16 cellular contexts compared by ENCODE assay signal in genomic region chr17:4974064-4974670, GRCh38. TPM values are rescaled to one million over a fixed set of nuclear protein-coding genes. Genes with fewer than 3 reads are reported as not detected.
DNase-seq lines count a peak whose midpoint lies in the region; ATAC-seq and TF ChIP-seq lines count a peak whose summit lies in the region.
"Had no signal": no experiment of that assay in that cellular context is flagged by ENCODE, and none has a peak within 500 bp of the region (broad histone marks: within the 10 kb centered on the region; RNA-seq: fewer than 3 reads in every experiment).

No MANE protein-coding gene starts in this region.

- H3K27ac ChIP-seq in esophagus muscularis mucosa (replicated peaks in 1 of 4) (peak overlapping the region; percentile 8 to 97 (median 44)), neutrophil (peak overlapping the region; percentile 81)
- H3K27ac ChIP-seq: PC-9 had no signal

- WGBS in esophagus muscularis mucosa: 78% methylated on average over 8 of the region's 9 CpGs

- H3K27ac Mint-ChIP-seq in CD14-positive monocyte: peak overlapping the region; percentile 68 to 90 (median 82)
- H3K27ac Mint-ChIP-seq in activated CD8-positive, alpha-beta T cell treated with anti-CD3 and anti-CD28 coated beads for 36 hours: peak overlapping the region; percentile 48
- H3K27ac Mint-ChIP-seq: activated CD4-positive, alpha-beta T cell treated with anti-CD3 and anti-CD28 coated beads, Interleukin-2, amount 10 ng/mL, durations not matched to agents 7 days and 5 days had no signal

- H3K36me3 ChIP-seq in esophagus muscularis mucosa (peaks cover 62 to 92% (median 83%) of the 10 kb centered on the region in 4 donors), neutrophil (peaks cover 82% of the 10 kb centered on the region)

- H3K4me3 ChIP-seq in esophagus muscularis mucosa (no peak overlapping the region), neutrophil (ENCODE audit: low read depth in 1 of 2, low read length in 1 of 2) (peak overlapping the region in 1 of 2 experiments; percentile 47)
- H3K4me3 ChIP-seq: PC-9 had no signal

- no peaks in the 10 kb centered on the region for H3K9me3 Mint-ChIP-seq in CD14-positive monocyte
- no peaks in the 10 kb centered on the region for H3K9me3 Mint-ChIP-seq in activated CD8-positive, alpha-beta T cell treated with anti-CD3 and anti-CD28 coated beads for 36 hours
- H3K9me3 Mint-ChIP-seq: activated CD4-positive, alpha-beta T cell treated with anti-CD3 and anti-CD28 coated beads, Interleukin-2, amount 10 ng/mL, durations not matched to agents 7 days and 5 days; memory B cell; natural killer cell treated with Interleukin-12 subunit alpha and Interleukin-12 subunit beta and Interleukin-15 and Interleukin-18, amount 100 ng/mL, for 72 hours had no signal

- H3K27me3 Mint-ChIP-seq in CD14-positive monocyte (ENCODE audit: low read depth in 3 of 3): peaks cover 0 to 2% (median 2%) of the 10 kb centered on the region in 3 donors
- H3K27me3 Mint-ChIP-seq in activated CD8-positive, alpha-beta T cell treated with anti-CD3 and anti-CD28 coated beads for 36 hours: no peaks in the 10 kb centered on the region
- H3K27me3 Mint-ChIP-seq: activated CD4-positive, alpha-beta T cell treated with anti-CD3 and anti-CD28 coated beads, Interleukin-2, amount 10 ng/mL, durations not matched to agents 7 days and 5 days; memory B cell; natural killer cell treated with Interleukin-12 subunit alpha and Interleukin-12 subunit beta and Interleukin-15 and Interleukin-18, amount 100 ng/mL, for 72 hours had no signal

- H3K4me1 ChIP-seq in esophagus muscularis mucosa: peaks cover 18 to 28% (median 22%) of the 10 kb centered on the region in 4 donors
- peaks cover 40 to 43% of the 10 kb centered on the region in 2 experiments for H3K4me1 ChIP-seq in neutrophil (ENCODE audit: control insufficient read depth in 1 of 2, insufficient read depth in 1 of 2, low read depth in 1 of 2, low read length in 1 of 2)

- H3K27me3 ChIP-seq in esophagus muscularis mucosa (no peaks in the 10 kb centered on the region), neutrophil (no peaks in the 10 kb centered on the region)

- POLR2A ChIA-PET in activated CD8-positive, alpha-beta T cell treated with anti-CD3 and anti-CD28 coated beads for 36 hours (lab: Charles Lee): interaction anchor here (0.8 to 15.1 kb wide), 4 partner anchors 8 to 26 kb away, joined by 4 to 627 read pairs (median 8); partner anchors contain the start of genes CAMTA2, ENO3, PFN1 and RNF167

- TF ChIP-seq CTCF in CD14-positive monocyte (IDR thresholded peaks at IDR 0.05) (no peak), esophagus muscularis mucosa (IDR thresholded peaks at IDR 0.05) (no peak), neutrophil (IDR thresholded peaks at IDR 0.05) (no peak)
- TF ChIP-seq CTCF in activated CD8-positive, alpha-beta T cell treated with anti-CD3 and anti-CD28 coated beads for 36 hours (IDR thresholded peaks at IDR 0.05): no peak

- peak overlapping the region in 1 of 2 donors; percentile 58 for H3K4me3 Mint-ChIP-seq in CD14-positive monocyte
- no peak overlapping the region for H3K4me3 Mint-ChIP-seq in activated CD8-positive, alpha-beta T cell treated with anti-CD3 and anti-CD28 coated beads for 36 hours
- H3K4me3 Mint-ChIP-seq: activated CD4-positive, alpha-beta T cell treated with anti-CD3 and anti-CD28 coated beads, Interleukin-2, amount 10 ng/mL, durations not matched to agents 7 days and 5 days; memory B cell; natural killer cell treated with Interleukin-12 subunit alpha and Interleukin-12 subunit beta and Interleukin-15 and Interleukin-18, amount 100 ng/mL, for 72 hours had no signal

- TF ChIP-seq POLR2A in esophagus muscularis mucosa (IDR thresholded peaks at IDR 0.05; ENCODE audit: low read depth): no peak

- no peaks in the 10 kb centered on the region for H3K9me3 ChIP-seq in esophagus muscularis mucosa
- H3K9me3 ChIP-seq in neutrophil: no peaks in the 10 kb centered on the region
- H3K9me3 ChIP-seq: SK-N-SH had no signal

- intact Hi-C loops in CD14-positive monocyte (cut with micrococcal nuclease): no loop called here
- intact Hi-C loops in activated CD8-positive, alpha-beta T cell treated with anti-CD3 and anti-CD28 coated beads for 36 hours (cut with micrococcal nuclease): no loop called here
- intact Hi-C loops in esophagus muscularis mucosa (cut with DNase I): no loop called here

- no peak for DNase-seq in CD14-positive monocyte (ENCODE audit: low spot score)
- no peak for DNase-seq in activated CD8-positive, alpha-beta T cell treated with anti-CD3 and anti-CD28 coated beads for 36 hours
- no peak for DNase-seq in esophagus muscularis mucosa (ENCODE audit: extremely low spot score)
- DNase-seq in pons (ENCODE audit: low spot score): no peak
- DNase-seq in NCI-H2107 treated with DMSO at 0.1 percent for 48 hours (lab: John Stamatoyannopoulos, UW; ENCODE audit: unreplicated experiment): no peak
- DNase-seq in nucleus accumbens (lab: John Stamatoyannopoulos, UW): no peak
- DNase-seq in SW480 (ENCODE audit: low spot score): no peak
- DNase-seq: activated CD4-positive, alpha-beta T cell treated with anti-CD3 and anti-CD28 coated beads, Interleukin-2, amount 10 ng/mL, durations not matched to agents 7 days and 5 days; activated T-cell treated with anti-CD3 and anti-CD28 coated beads, Interleukin-2, amount 50 U/mL, for 48 hours; NCI-H1436 treated with DMSO at 0.1 percent for 48 hours; NCI-H774; PC-9; SK-N-SH had no signal

- CTCF ChIA-PET in activated CD8-positive, alpha-beta T cell treated with anti-CD3 and anti-CD28 coated beads for 36 hours (lab: Charles Lee): interaction anchor here (1.3 kb wide), 2 partner anchors 34 to 88 kb away, joined by 3 to 4 read pairs; no protein-coding TSS in a partner anchor

- no peak for TF ChIP-seq EP300 in esophagus muscularis mucosa (IDR thresholded peaks at IDR 0.05)

- H3K36me3 Mint-ChIP-seq in CD14-positive monocyte: peaks cover 80 to 97% of the 10 kb centered on the region in 2 donors
- peaks cover 47% of the 10 kb centered on the region for H3K36me3 Mint-ChIP-seq in activated CD8-positive, alpha-beta T cell treated with anti-CD3 and anti-CD28 coated beads for 36 hours (ENCODE audit: low read depth)

- ATAC-seq in activated CD8-positive, alpha-beta T cell treated with anti-CD3 and anti-CD28 coated beads for 36 hours: no peak
- ATAC-seq: natural killer cell treated with Interleukin-12 subunit alpha and Interleukin-12 subunit beta and Interleukin-15 and Interleukin-18, amount 100 ng/mL, for 72 hours had no signal

- H3K4me1 Mint-ChIP-seq in CD14-positive monocyte: peaks cover 61% of the 10 kb centered on the region
- H3K4me1 Mint-ChIP-seq in activated CD8-positive, alpha-beta T cell treated with anti-CD3 and anti-CD28 coated beads for 36 hours (ENCODE audit: low read depth): peaks cover 21% of the 10 kb centered on the region

RNA-seq across cellular contexts. Expression of gene SPAG7, which starts 6.5 kb away (rescaled TPM):
- 10 to 100 TPM; 85.1 to 96.7 TPM for polyA plus RNA-seq in CD14-positive monocyte
- total RNA-seq in activated CD8-positive, alpha-beta T cell treated with anti-CD3 and anti-CD28 coated beads for 36 hours: 10 to 100 TPM; 62.7 to 62.9 TPM
- total RNA-seq in esophagus muscularis mucosa: 10 to 100 TPM; 45.5 to 74.7 (median 63.6) TPM

RNA-seq across cellular contexts. Expression of gene CAMTA2, which starts 13.3 kb away (rescaled TPM):
- 1 to 10 TPM; 7.1 to 7.6 TPM for polyA plus RNA-seq in CD14-positive monocyte
- total RNA-seq in activated CD8-positive, alpha-beta T cell treated with anti-CD3 and anti-CD28 coated beads for 36 hours: 10 to 100 TPM; 91.5 to 99.0 TPM
- total RNA-seq in esophagus muscularis mucosa: 10 to 100 TPM; 24.0 to 48.2 (median 28.4) TPM

RNA-seq across cellular contexts. Expression of gene INCA1, which starts 23.2 kb away (rescaled TPM):
- under 1 TPM; 0.38 to 0.44 TPM for polyA plus RNA-seq in CD14-positive monocyte
- under 1 TPM in 1 of 2 experiments, not detected in 1; 0.63 TPM for total RNA-seq in activated CD8-positive, alpha-beta T cell treated with anti-CD3 and anti-CD28 coated beads for 36 hours
- 1 to 10 TPM; 1.3 to 4.6 (median 3.0) TPM for total RNA-seq in esophagus muscularis mucosa

RNA-seq across cellular contexts. Expression of gene ENO3, which starts 23.2 kb away (rescaled TPM):
- under 1 TPM; 0.36 to 0.60 TPM for polyA plus RNA-seq in CD14-positive monocyte
- 10 to 100 TPM; 31.3 to 34.0 TPM for total RNA-seq in activated CD8-positive, alpha-beta T cell treated with anti-CD3 and anti-CD28 coated beads for 36 hours
- 1 to 10 TPM; 1.2 to 7.2 (median 2.1) TPM for total RNA-seq in esophagus muscularis mucosa

RNA-seq across cellular contexts. Expression of gene KIF1C, which starts 23.6 kb away (rescaled TPM):
- 1 to 10 TPM; 3.6 to 3.9 TPM for polyA plus RNA-seq in CD14-positive monocyte
- total RNA-seq in activated CD8-positive, alpha-beta T cell treated with anti-CD3 and anti-CD28 coated beads for 36 hours: 10 to 100 TPM; 35.7 to 37.4 TPM
- 100 to 1,000 TPM; 157 to 251 (median 187) TPM for total RNA-seq in esophagus muscularis mucosa
